ENCODE assay signal across 9 cellular contexts in the genomic region with DNA sequence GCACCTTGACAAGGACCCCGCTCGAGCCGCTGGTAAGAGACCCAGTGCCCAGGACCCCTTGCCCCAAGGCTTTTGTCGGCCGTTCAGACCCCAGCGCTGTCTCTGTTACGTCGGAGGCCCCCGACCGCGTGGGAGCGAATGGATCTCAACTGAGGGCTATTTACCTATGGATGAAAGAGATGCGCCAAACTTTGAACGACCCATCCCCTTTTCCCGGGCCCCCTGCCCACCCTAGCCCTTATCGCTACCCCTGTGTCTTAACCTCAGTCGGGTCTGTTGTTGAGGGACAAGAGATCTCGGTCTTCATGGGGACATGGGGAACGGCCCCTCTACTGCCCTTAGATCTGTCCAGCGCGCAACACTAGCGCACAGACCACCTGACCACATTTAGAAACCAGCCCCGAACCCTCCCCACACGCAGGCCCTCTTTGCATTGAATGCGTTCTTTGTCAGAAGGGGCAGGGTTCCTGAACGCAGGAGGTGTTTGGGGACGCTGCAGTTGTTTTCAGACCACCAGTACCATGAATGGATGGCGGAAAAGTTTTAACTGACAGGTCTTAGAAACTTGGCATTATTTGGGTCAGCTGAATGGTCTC. TPM values are rescaled to one million over a fixed set of nuclear protein-coding genes. Genes with fewer than 3 reads are reported as not detected.
DNase-seq lines count a peak whose midpoint lies in the region; ATAC-seq and TF ChIP-seq lines count a peak whose summit lies in the region.
"Had no signal": no experiment of that assay in that cellular context is flagged by ENCODE, and none has a peak within 500 bp of the region (broad histone marks: within the 10 kb centered on the region; RNA-seq: fewer than 3 reads in every experiment).

No MANE protein-coding gene starts in this region.

- peaks cover 23% of the 10 kb centered on the region for H3K36me3 ChIP-seq in DND-41 (ENCODE audit: insufficient read depth, low read length)
- H3K36me3 ChIP-seq in OCI-LY1 (ENCODE audit: insufficient read depth, low read length) = peaks cover 25% of the 10 kb centered on the region
- H3K36me3 ChIP-seq in ovary = no peaks in the 10 kb centered on the region
- peaks cover 4% of the 10 kb centered on the region for H3K36me3 ChIP-seq in mucosa of descending colon (ENCODE audit: low read depth)

- H3K9ac ChIP-seq in DND-41 (ENCODE audit: low read depth, low read length) (no peak overlapping the region), OCI-LY1 (ENCODE audit: low read length) (no peak overlapping the region)

- H2AFZ ChIP-seq in DND-41 (ENCODE audit: low read depth, low read length) (no peak overlapping the region), OCI-LY1 (ENCODE audit: low read length) (no peak overlapping the region)

- H3K4me2 ChIP-seq in DND-41 (ENCODE audit: insufficient read depth, low read length) (no peak overlapping the region), OCI-LY1 (ENCODE audit: low read length) (peak overlapping the region; percentile 60; the same call in 1 of the 2 replicates)

- H3K9me3 ChIP-seq in DND-41 (ENCODE audit: insufficient read depth, low read length, severe bottlenecking) = no peaks in the 10 kb centered on the region
- H3K9me3 ChIP-seq in OCI-LY1 (ENCODE audit: low read length) = no peaks in the 10 kb centered on the region
- H3K9me3 ChIP-seq in ovary = no peaks in the 10 kb centered on the region
- no peaks in the 10 kb centered on the region for H3K9me3 ChIP-seq in mucosa of descending colon

- H4K20me1 ChIP-seq in DND-41 (ENCODE audit: insufficient read depth, low read length) (no peaks in the 10 kb centered on the region), OCI-LY1 (ENCODE audit: insufficient read depth, low read length) (no peaks in the 10 kb centered on the region)

- no peaks in the 10 kb centered on the region for H3K9me2 ChIP-seq in OCI-LY1 (ENCODE audit: low read depth, low read length)

- H3K27ac ChIP-seq in DND-41 (ENCODE audit: low read length) = no peak overlapping the region
- H3K27ac ChIP-seq in OCI-LY1 (ENCODE audit: low read depth, low read length, poor library complexity, severe bottlenecking) = no peak overlapping the region
- no peak overlapping the region for H3K27ac ChIP-seq in ovary

- ATAC-seq in DND-41 (ENCODE audit: insufficient read depth, low read depth) (peak; percentile 24; the same call in 1 of the 3 replicates), esophagus mucosa (peak; percentile 18), mucosa of descending colon (no peak)

- no peak for TF ChIP-seq EP300 in ovary (IDR thresholded peaks at IDR 0.05)

- H3F3A ChIP-seq in OCI-LY1 (ENCODE audit: insufficient read depth, low read length) = no peaks in the 10 kb centered on the region

- H3K4me3 ChIP-seq in DND-41 (ENCODE audit: low read depth in 1 of 2, low read length in 2 of 2) (no peak overlapping the region), OCI-LY1 (ENCODE audit: low read depth, low read length, poor library complexity, severe bottlenecking) (no peak overlapping the region), ovary (peak overlapping the region; percentile 48), mucosa of descending colon (no peak overlapping the region)

- no peaks in the 10 kb centered on the region for H3K79me2 ChIP-seq in DND-41 (ENCODE audit: insufficient read depth, low read length)
- H3K79me2 ChIP-seq in OCI-LY1 (ENCODE audit: insufficient read depth, low read length) = no peaks in the 10 kb centered on the region

- TF ChIP-seq POLR2A in ovary (IDR thresholded peaks at IDR 0.05) = no peak

- no peak for TF ChIP-seq CTCF in DND-41 (IDR thresholded peaks at IDR 0.05; ENCODE audit: borderline replicate concordance, extremely low read depth, low read length, poor library complexity, severe bottlenecking)
- no peak for TF ChIP-seq CTCF in OCI-LY1 (IDR thresholded peaks at IDR 0.05; ENCODE audit: low read length)
- TF ChIP-seq CTCF in ovary (IDR thresholded peaks at IDR 0.05) = no peak
- no peak for TF ChIP-seq CTCF in mucosa of descending colon (IDR thresholded peaks at IDR 0.05)

- no peak for DNase-seq in DND-41
- peak in 3 of 5 donors; percentile 17 to 39 (median 26) for DNase-seq in ovary
- DNase-seq in NCI-H1092 treated with DMSO at 0.1 percent for 48 hours (lab: John Stamatoyannopoulos, UW) = no peak
- no peak for DNase-seq in Ammon's horn (ENCODE audit: low spot score)
- no peak for DNase-seq in DMS 273 (lab: John Stamatoyannopoulos, UW; ENCODE audit: unreplicated experiment)
- DNase-seq in mucosa of descending colon = no peak

- H3K4me1 ChIP-seq in DND-41 (ENCODE audit: insufficient read depth, low read length) (no peaks in the 10 kb centered on the region), OCI-LY1 (ENCODE audit: insufficient read depth, low read length, severe bottlenecking) (peaks cover 9% of the 10 kb centered on the region), ovary (ENCODE audit: insufficient read depth) (no peaks in the 10 kb centered on the region), mucosa of descending colon (ENCODE audit: low read depth) (peaks cover 5% of the 10 kb centered on the region)

- intact Hi-C loops in ovary (cut with DNase I) = no loop called here
- intact Hi-C loops in mucosa of descending colon (cut with DNase I, micrococcal nuclease) = no loop called here

- 3 to 9% (median 8%) methylated on average over 26 to 28 of the region's 28 CpGs for WGBS in ovary, 3 donors

- H3K27me3 ChIP-seq in DND-41 (ENCODE audit: insufficient read depth, low read length, poor library complexity) (no peaks in the 10 kb centered on the region), OCI-LY1 (ENCODE audit: insufficient read depth, low read length) (no peaks in the 10 kb centered on the region), ovary (no peaks in the 10 kb centered on the region)

RNA-seq across cellular contexts. Expression of a gene that starts 0.6 kb away (rescaled TPM):
- total RNA-seq in esophagus mucosa (0.24 TPM), ovary (1 to 10 TPM in 2 of 7 donors, under 1 TPM in 3, not detected in 2; 0.47 to 1.3 (median 0.88) TPM), mucosa of descending colon (under 1 TPM in 1 of 3 donors, not detected in 2; 0.28 TPM)
- polyA plus RNA-seq in ovary = 1 to 10 TPM in 1 of 2 donors, under 1 TPM in 1; 0.81 to 1.1 TPM
- total RNA-seq: HT1080 had no signal

RNA-seq across cellular contexts. Expression of a gene that starts 38.8 kb away (rescaled TPM):
- total RNA-seq in esophagus mucosa (85.2 TPM), ovary (100 to 1,000 TPM in 2 of 7 donors, 10 to 100 TPM in 5; 48.6 to 128 (median 88.7) TPM), mucosa of descending colon (10 to 100 TPM; 54.8 to 68.8 (median 63.9) TPM)
- polyA plus RNA-seq in ovary = 10 to 100 TPM; 33.8 to 78.8 TPM

Comparison
In these comparisons a context has a peak if more than half of its experiments do, and no peak if none do; other contexts are left out.
1. DNase-seq: peak in ovary (3 of 5); none in DND-41 (single experiment), NCI-H1092 treated with DMSO at 0.1 percent for 48 hours (single experiment), Ammon's horn (single experiment), DMS 273 (single experiment) and mucosa of descending colon (0 of 3).